18 cellular contexts compared by ENCODE assay signal in genomic region chr1:207089627-207090265, GRCh38. TPM values are rescaled to one million over a fixed set of nuclear protein-coding genes. Genes with fewer than 3 reads are reported as not detected.
DNase-seq lines count a peak whose midpoint lies in the region; ATAC-seq and TF ChIP-seq lines count a peak whose summit lies in the region.
"Had no signal": no experiment of that assay in that cellular context is flagged by ENCODE, and none has a peak within 500 bp of the region (broad histone marks: within the 10 kb centered on the region; RNA-seq: fewer than 3 reads in every experiment).

No MANE protein-coding gene starts in this region.

- peak overlapping the region; percentile 26 for H3K4me3 ChIP-seq in urinary bladder (ENCODE audit: low read depth, low read length)
- no peak overlapping the region for H3K4me3 ChIP-seq in right cardiac atrium (ENCODE audit: low read length)
- H3K4me3 ChIP-seq: cardiac muscle cell, PC-9, uterus had no signal

- H3K36me3 Mint-ChIP-seq in activated T-cell treated with anti-CD3 and anti-CD28 coated beads, Interleukin-2, amount 50 U/mL, for 72 hours (ENCODE audit: insufficient read depth in 2 of 2) = no peaks in the 10 kb centered on the region
- H3K36me3 Mint-ChIP-seq in activated B cell treated with CpG ODN at 0.5 μM for 24 hours (ENCODE audit: low read depth) = no peaks in the 10 kb centered on the region

- H3K27me3 Mint-ChIP-seq in activated T-cell treated with anti-CD3 and anti-CD28 coated beads, Interleukin-2, amount 50 U/mL, for 72 hours (ENCODE audit: low read depth) = no peaks in the 10 kb centered on the region
- no peaks in the 10 kb centered on the region for H3K27me3 Mint-ChIP-seq in activated B cell treated with CpG ODN at 0.5 μM for 24 hours

- no peaks in the 10 kb centered on the region for H3K9me3 ChIP-seq in right cardiac atrium (ENCODE audit: control insufficient read depth, low read length)
- H3K9me3 ChIP-seq: uterus had no signal

- H3K27ac ChIP-seq in urinary bladder (ENCODE audit: low read depth) (no peak overlapping the region), right cardiac atrium (ENCODE audit: low read length) (no peak overlapping the region)
- H3K27ac ChIP-seq: cardiac muscle cell, HL-60, uterus had no signal

- intact Hi-C loops in activated B cell treated with CpG ODN at 0.5 μM for 24 hours (cut with micrococcal nuclease) (no loop called here), right cardiac atrium (cut with DNase I) (loop anchor here in 2 of 4 donors (5.0 kb wide), 2 partner anchors 318 to 413 kb away; no protein-coding TSS in a partner anchor)

- no peak for DNase-seq in activated T-cell treated with anti-CD3 and anti-CD28 coated beads, Interleukin-2, amount 50 U/mL, for 72 hours
- DNase-seq in activated T-cell treated with anti-CD3 and anti-CD28 coated beads, Interleukin-2, amount 50 U/mL, for 1 hour = no peak
- no peak for DNase-seq in activated B cell treated with CpG ODN at 0.5 μM for 24 hours
- no peak for DNase-seq in left lobe of liver (ENCODE audit: low spot score)
- DNase-seq in right cardiac atrium = no peak
- DNase-seq: activated gamma-delta T cell treated with Interleukin-2 at 50 U/mL for 16 hours, foreskin fibroblast, HFFc6, NCI-H2029, NCI-H526 treated with DMSO at 0.1 percent for 48 hours, PC-9, uterus had no signal

- no peaks in the 10 kb centered on the region for H3K9me3 Mint-ChIP-seq in activated T-cell treated with anti-CD3 and anti-CD28 coated beads, Interleukin-2, amount 50 U/mL, for 72 hours
- no peaks in the 10 kb centered on the region for H3K9me3 Mint-ChIP-seq in activated B cell treated with CpG ODN at 0.5 μM for 24 hours
- H3K9me3 Mint-ChIP-seq: HFFc6 had no signal

- H3K27ac Mint-ChIP-seq in activated T-cell treated with anti-CD3 and anti-CD28 coated beads, Interleukin-2, amount 50 U/mL, for 72 hours = peak overlapping the region; percentile 16
- H3K27ac Mint-ChIP-seq in activated B cell treated with CpG ODN at 0.5 μM for 24 hours = peak overlapping the region; percentile 31
- H3K27ac Mint-ChIP-seq: HFFc6 had no signal

- peaks cover 38% of the 10 kb centered on the region for H3K4me1 Mint-ChIP-seq in activated T-cell treated with anti-CD3 and anti-CD28 coated beads, Interleukin-2, amount 50 U/mL, for 72 hours (ENCODE audit: low read depth)
- H3K4me1 Mint-ChIP-seq in activated B cell treated with CpG ODN at 0.5 μM for 24 hours = peaks cover 6% of the 10 kb centered on the region

- peak; percentile 7 to 39 for ATAC-seq in activated T-cell treated with anti-CD3 and anti-CD28 coated beads, Interleukin-2, amount 50 U/mL, for 72 hours (replicated peaks in 1 of 2)
- ATAC-seq in activated B cell treated with CpG ODN at 0.5 μM for 24 hours (ENCODE audit: low read depth) = no peak
- peak; percentile 19 for ATAC-seq in left lobe of liver
- ATAC-seq in right cardiac atrium = no peak
- no peak for ATAC-seq in GM18858 (IDR thresholded peaks at IDR 0.05; ENCODE audit: unreplicated experiment)
- ATAC-seq in SK-N-SH treated with all-trans-retinoic acid at 6 μM for 48 hours = no peak; the same call in 1 of the 3 replicates

- no peaks in the 10 kb centered on the region for H3K36me3 ChIP-seq in urinary bladder (ENCODE audit: insufficient read depth)
- H3K36me3 ChIP-seq: cardiac muscle cell, uterus had no signal

- POLR2A ChIA-PET in activated B cell treated with CpG ODN at 0.5 μM for 24 hours (lab: Charles Lee) = interaction anchor here (1.3 to 2.1 kb wide), 2 partner anchors 233 to 406 kb away, joined by 3 to 7 read pairs; partner anchors contain the start of gene CR1

- TF ChIP-seq CTCF in activated B cell treated with CpG ODN at 0.5 μM for 24 hours (IDR thresholded peaks at IDR 0.05) = no peak

- peak overlapping the region; percentile 60 to 71 for H3K4me3 Mint-ChIP-seq in activated T-cell treated with anti-CD3 and anti-CD28 coated beads, Interleukin-2, amount 50 U/mL, for 72 hours
- peak overlapping the region; percentile 70 for H3K4me3 Mint-ChIP-seq in activated B cell treated with CpG ODN at 0.5 μM for 24 hours
- H3K4me3 Mint-ChIP-seq: HFFc6 had no signal

- CTCF ChIA-PET in activated B cell treated with CpG ODN at 0.5 μM for 24 hours (lab: Charles Lee) = interaction anchor here (0.7 to 3.2 kb wide), 4 partner anchors 10 to 410 kb away, joined by 3 to 12 read pairs (median 6); partner anchors contain the start of gene PFKFB2

- WGBS in urinary bladder = 75% methylated on average over 16 of the region's 16 CpGs
- 96% methylated on average over 16 of the region's 16 CpGs for WGBS in right cardiac atrium

- H3K4me1 ChIP-seq in urinary bladder (ENCODE audit: insufficient read depth) (no peaks in the 10 kb centered on the region), right cardiac atrium (ENCODE audit: control insufficient read depth, insufficient read depth, low read length) (no peaks in the 10 kb centered on the region)
- H3K4me1 ChIP-seq: uterus had no signal

- H3K27me3 ChIP-seq in right cardiac atrium (ENCODE audit: control insufficient read depth, insufficient read depth) = no peaks in the 10 kb centered on the region
- H3K27me3 ChIP-seq: cardiac muscle cell, uterus had no signal

TF ChIP-seq in SK-N-SH treated with all-trans-retinoic acid at 6 μM for 48 hours, 23 proteins besides CTCF, POLR2A, EP300 and RAD21 (continues in another document):
- TF ChIP-seq ESRRG (CRISPR knock-in tag; IDR thresholded peaks at IDR 0.05) = no peak
- TF ChIP-seq ZFP3 (CRISPR knock-in tag; IDR thresholded peaks at IDR 0.05) = no peak
- no peak for TF ChIP-seq ZNF8 (CRISPR knock-in tag; IDR thresholded peaks at IDR 0.05)
- no peak for TF ChIP-seq ISL1 (CRISPR knock-in tag; IDR thresholded peaks at IDR 0.05)
- TF ChIP-seq CSDC2 (CRISPR knock-in tag; IDR thresholded peaks at IDR 0.05) = no peak
- TF ChIP-seq PPARA (CRISPR knock-in tag; IDR thresholded peaks at IDR 0.05; ENCODE audit: borderline replicate concordance) = no peak
- TF ChIP-seq PATZ1 (CRISPR knock-in tag; IDR thresholded peaks at IDR 0.05; ENCODE audit: borderline replicate concordance) = no peak
- no peak for TF ChIP-seq RARB (CRISPR knock-in tag; IDR thresholded peaks at IDR 0.05)
- TF ChIP-seq ARNTL (CRISPR knock-in tag; IDR thresholded peaks at IDR 0.05; ENCODE audit: borderline replicate concordance, low read depth) = no peak
- TF ChIP-seq CSRNP3 (CRISPR knock-in tag; IDR thresholded peaks at IDR 0.05) = no peak

RNA-seq across cellular contexts. Expression of gene C4BPB, which starts 1.1 kb away (rescaled TPM):
- 1 to 10 TPM; 2.6 to 7.4 TPM for total RNA-seq in activated T-cell treated with anti-CD3 and anti-CD28 coated beads, Interleukin-2, amount 50 U/mL, for 72 hours
- total RNA-seq in activated B cell treated with CpG ODN at 0.5 μM for 24 hours (0.17 and 0.47 TPM in 2 replicates), left lobe of liver (223 TPM), urinary bladder (1.6 TPM), right cardiac atrium (under 1 TPM in 1 of 4 donors, not detected in 3; 0.43 TPM)
- polyA plus RNA-seq in urinary bladder (0.46 TPM), right cardiac atrium (0.05 TPM)
- total RNA-seq: cardiac muscle cell, uterus had no signal
- polyA plus RNA-seq: AG04450, cardiac muscle cell had no signal

RNA-seq across cellular contexts. Expression of gene C4BPA, which starts 14.3 kb away (rescaled TPM):
- total RNA-seq in activated T-cell treated with anti-CD3 and anti-CD28 coated beads, Interleukin-2, amount 50 U/mL, for 72 hours = not detected
- total RNA-seq in activated B cell treated with CpG ODN at 0.5 μM for 24 hours (not detected in 2 replicates), left lobe of liver (792 TPM), urinary bladder (0.95 TPM), right cardiac atrium (under 1 TPM in 1 of 4 donors, not detected in 3; 0.14 TPM)
- polyA plus RNA-seq in urinary bladder (0.91 TPM), right cardiac atrium (not detected)
- total RNA-seq: cardiac muscle cell, HFFc6, PC-9 had no signal
- polyA plus RNA-seq: AG04450, cardiac muscle cell had no signal

RNA-seq across cellular contexts. Expression of gene PFKFB2, which starts 36.7 kb away (rescaled TPM):
- 1 to 10 TPM; 4.6 to 6.9 TPM for total RNA-seq in activated T-cell treated with anti-CD3 and anti-CD28 coated beads, Interleukin-2, amount 50 U/mL, for 72 hours
- 7.6 and 10.1 TPM in 2 replicates for total RNA-seq in activated B cell treated with CpG ODN at 0.5 μM for 24 hours
- total RNA-seq in left lobe of liver = 4.1 TPM
- 9.3 TPM for total RNA-seq in urinary bladder
- polyA plus RNA-seq in urinary bladder = 3.4 TPM
- total RNA-seq in right cardiac atrium = 10 to 100 TPM; 16.4 to 29.7 (median 21.7) TPM
- 9.4 TPM for polyA plus RNA-seq in right cardiac atrium

RNA-seq across cellular contexts. Expression of gene YOD1, which starts 38.7 kb away (rescaled TPM):
- 10 to 100 TPM; 12.6 to 13.2 TPM for total RNA-seq in activated T-cell treated with anti-CD3 and anti-CD28 coated beads, Interleukin-2, amount 50 U/mL, for 72 hours
- 9.1 and 10.8 TPM in 2 replicates for total RNA-seq in activated B cell treated with CpG ODN at 0.5 μM for 24 hours
- 3.0 TPM for total RNA-seq in left lobe of liver
- 18.1 TPM for total RNA-seq in urinary bladder
- 2.8 TPM for polyA plus RNA-seq in urinary bladder
- 1 to 10 TPM; 4.6 to 5.0 (median 4.8) TPM for total RNA-seq in right cardiac atrium
- polyA plus RNA-seq in right cardiac atrium = 1.6 TPM

RNA-seq across cellular contexts. Expression of gene C1orf116, which starts 57.2 kb away (rescaled TPM):
- total RNA-seq in activated T-cell treated with anti-CD3 and anti-CD28 coated beads, Interleukin-2, amount 50 U/mL, for 72 hours = under 1 TPM; 0.12 to 0.21 TPM
- total RNA-seq in activated B cell treated with CpG ODN at 0.5 μM for 24 hours (0.09 TPM in 1 of 2 replicates, not detected in the other), left lobe of liver (0.55 TPM), urinary bladder (6.2 TPM), right cardiac atrium (under 1 TPM in 3 of 4 donors, not detected in 1; 0.06 to 0.14 (median 0.08) TPM)
- polyA plus RNA-seq in urinary bladder (2.7 TPM), right cardiac atrium (0.05 TPM)
- polyA plus RNA-seq: AG04450 had no signal

Comparison
In these comparisons a context has a peak if more than half of its experiments do, and no peak if none do; other contexts are left out.
1. ATAC-seq: peak in activated T-cell treated with anti-CD3 and anti-CD28 coated beads, Interleukin-2, amount 50 U/mL, for 72 hours (2 of 2) and left lobe of liver (single experiment); none in activated B cell treated with CpG ODN at 0.5 μM for 24 hours (single experiment), right cardiac atrium (0 of 2), GM18858 (single experiment) and SK-N-SH treated with all-trans-retinoic acid at 6 μM for 48 hours (single experiment).
2. RNA of gene C4BPB, which starts 1.1 kb away (total RNA-seq): 223 TPM in left lobe of liver (single experiment); 2.6 to 7.4 TPM in activated T-cell treated with anti-CD3 and anti-CD28 coated beads, Interleukin-2, amount 50 U/mL, for 72 hours, 1.6 TPM in urinary bladder (single experiment), 0.17 to 0.47 TPM in activated B cell treated with CpG ODN at 0.5 μM for 24 hours and 0.43 TPM in right cardiac atrium; every median in the first group is over 10 times any median in the second.
3. RNA of gene C4BPA, which starts 14.3 kb away (total RNA-seq): 792 TPM in left lobe of liver (single experiment); 0.95 TPM in urinary bladder (single experiment), 0.14 TPM in right cardiac atrium, not detected in activated T-cell treated with anti-CD3 and anti-CD28 coated beads, Interleukin-2, amount 50 U/mL, for 72 hours and not detected in activated B cell treated with CpG ODN at 0.5 μM for 24 hours; every median in the first group is over 100 times any median in the second.